In the genomic region with DNA sequence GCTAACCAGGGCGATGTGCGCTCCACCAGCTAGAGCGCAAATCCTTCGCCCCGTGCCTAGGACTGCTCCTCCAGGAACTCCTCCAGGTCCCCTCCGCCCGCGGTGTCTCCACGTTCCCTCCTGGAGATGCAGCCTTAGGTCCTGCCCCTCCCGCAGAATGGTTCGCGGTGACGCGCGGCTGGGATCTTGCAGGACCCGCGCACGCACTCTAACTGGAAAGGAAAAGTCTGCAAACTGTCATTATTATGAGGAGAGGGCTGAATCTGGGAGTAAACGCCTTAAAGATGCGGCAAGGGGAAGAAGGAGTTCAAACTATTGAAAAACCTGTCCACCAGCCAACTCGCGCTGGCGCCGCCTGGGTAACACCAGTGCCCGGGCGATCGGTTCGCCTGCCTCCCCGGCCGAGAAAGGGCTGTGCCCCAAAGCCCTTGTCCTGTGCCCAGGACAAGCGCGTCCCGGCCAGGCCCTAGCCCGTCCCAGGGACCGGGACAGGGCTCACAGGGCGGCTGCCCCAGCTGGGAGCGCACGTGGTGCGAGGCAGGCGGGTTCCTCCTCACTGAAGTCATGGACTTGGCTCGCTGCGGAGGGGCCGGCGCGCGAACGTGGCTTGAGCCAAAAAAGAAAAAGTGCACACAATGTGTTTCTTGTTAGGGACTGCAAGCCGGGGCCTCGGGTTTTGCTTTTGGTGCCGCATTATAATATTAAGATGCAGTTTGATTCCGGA, we compare ENCODE assay signal across 1 cellular context.
TF ChIP-seq lines count a peak whose summit lies in the region.

No MANE protein-coding gene starts in this region.

TF ChIP-seq in SK-N-SH treated with all-trans-retinoic acid at 6 μM for 48 hours, 23 proteins besides CTCF, POLR2A, EP300 and RAD21 (continued from another document):
- TF ChIP-seq, protein P1, sequence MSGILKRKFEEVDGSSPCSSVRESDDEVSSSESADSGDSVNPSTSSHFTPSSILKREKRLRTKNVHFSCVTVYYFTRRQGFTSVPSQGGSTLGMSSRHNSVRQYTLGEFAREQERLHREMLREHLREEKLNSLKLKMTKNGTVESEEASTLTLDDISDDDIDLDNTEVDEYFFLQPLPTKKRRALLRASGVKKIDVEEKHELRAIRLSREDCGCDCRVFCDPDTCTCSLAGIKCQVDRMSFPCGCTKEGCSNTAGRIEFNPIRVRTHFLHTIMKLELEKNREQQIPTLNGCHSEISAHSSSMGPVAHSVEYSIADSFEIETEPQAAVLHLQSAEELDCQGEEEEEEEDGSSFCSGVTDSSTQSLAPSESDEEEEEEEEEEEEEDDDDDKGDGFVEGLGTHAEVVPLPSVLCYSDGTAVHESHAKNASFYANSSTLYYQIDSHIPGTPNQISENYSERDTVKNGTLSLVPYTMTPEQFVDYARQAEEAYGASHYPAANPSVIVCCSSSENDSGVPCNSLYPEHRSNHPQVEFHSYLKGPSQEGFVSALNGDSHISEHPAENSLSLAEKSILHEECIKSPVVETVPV (CRISPR knock-in tag; IDR thresholded peaks at IDR 0.05): no peak
- TF ChIP-seq TOX (CRISPR knock-in tag; IDR thresholded peaks at IDR 0.05; ENCODE audit: borderline replicate concordance) (no peak), ZFP3 (CRISPR knock-in tag; IDR thresholded peaks at IDR 0.05) (peak; percentile 61), ESRRG (CRISPR knock-in tag; IDR thresholded peaks at IDR 0.05) (no peak), ZNF565 (CRISPR knock-in tag; conservative IDR thresholded peaks at IDR 0.05; ENCODE audit: low read depth) (0 out of 2 replicates have a peak, but pooled peaks have one; percentile 74)
TF ChIP-seq in SK-N-SH treated with all-trans-retinoic acid at 6 μM for 48 hours: peak in this region for 11.
